Comparison of ENCODE assay signal across 22 cellular contexts in genomic region chr9:85859751-85860150, GRCh38.
DNase-seq lines count a peak whose midpoint lies in the region; ATAC-seq, FAIRE-seq and TF ChIP-seq lines count a peak whose summit lies in the region.
"Had no signal": no experiment of that assay in that cellular context is flagged by ENCODE, and none has a peak within 500 bp of the region (broad histone marks: within the 10 kb centered on the region; RNA-seq: fewer than 3 reads in every experiment).

No MANE protein-coding gene starts in this region.

- no peak overlapping the region for H2BK12ac ChIP-seq in trophoblast cell (ENCODE audit: low read length)

- H3K4me1 ChIP-seq in trophoblast cell (ENCODE audit: control insufficient read depth in 1 of 2, insufficient read depth in 2 of 2, low read length in 2 of 2) = no peaks in the 10 kb centered on the region
- H3K4me1 ChIP-seq: esophagus squamous epithelium, lower lobe of right lung had no signal

- no peak overlapping the region for H4K91ac ChIP-seq in trophoblast cell (ENCODE audit: low read depth, low read length)

- no peak overlapping the region for H2BK120ac ChIP-seq in trophoblast cell (ENCODE audit: insufficient read depth, low read length, poor library complexity)

- H3K9me3 ChIP-seq in trophoblast cell (ENCODE audit: insufficient read depth, low read depth, low read length) = no peaks in the 10 kb centered on the region
- H3K9me3 ChIP-seq: esophagus squamous epithelium, lower lobe of right lung, ovary had no signal

- intact Hi-C loops in activated naive CD4-positive, alpha-beta T cell treated with anti-CD3 and anti-CD28 coated beads for 36 hours (cut with micrococcal nuclease) = no loop called here

- no CpG with 5 or more reads among the region's 1 CpG for WGBS in trophoblast cell (ENCODE audit: extremely low coverage, insufficient coverage, insufficient read length)

- no peak overlapping the region for H3K9ac ChIP-seq in trophoblast cell (ENCODE audit: low read length)

- no peak for FAIRE-seq in GM12892 (lab: Jason Lieb, UNC)
- FAIRE-seq: HTR-8/SVneo had no signal

- CTCF ChIA-PET in activated naive CD4-positive, alpha-beta T cell treated with anti-CD3 and anti-CD28 coated beads for 36 hours (lab: Charles Lee) = interaction anchor here (0.8 to 0.9 kb wide), 2 partner anchors 16 to 45 kb away, joined by 3 read pairs; no protein-coding TSS in a partner anchor

- H2BK5ac ChIP-seq in trophoblast cell (ENCODE audit: low read depth, low read length, poor library complexity) = no peak overlapping the region

- H3K18ac ChIP-seq in trophoblast cell (ENCODE audit: low read length) = no peak overlapping the region

- H3K23ac ChIP-seq in trophoblast cell (ENCODE audit: low read length) = no peak overlapping the region

- H3K9me3 Mint-ChIP-seq in activated naive CD4-positive, alpha-beta T cell treated with anti-CD3 and anti-CD28 coated beads for 36 hours = no peaks in the 10 kb centered on the region

- no peak overlapping the region for H3K27ac ChIP-seq in trophoblast cell (ENCODE audit: low read depth, low read length)
- H3K27ac ChIP-seq: brain microvascular endothelial cell, esophagus squamous epithelium, lower lobe of right lung, ovary had no signal

- no peaks in the 10 kb centered on the region for H3K79me1 ChIP-seq in trophoblast cell (ENCODE audit: low read length)

- H3K27me3 ChIP-seq in trophoblast cell (ENCODE audit: insufficient read depth, low read length) = no peaks in the 10 kb centered on the region
- H3K27me3 ChIP-seq: brain microvascular endothelial cell, esophagus squamous epithelium, ovary had no signal

- no peak overlapping the region for H3K14ac ChIP-seq in trophoblast cell (ENCODE audit: low read length)

- H3K36me3 Mint-ChIP-seq in activated naive CD4-positive, alpha-beta T cell treated with anti-CD3 and anti-CD28 coated beads for 36 hours (ENCODE audit: low read depth) = peaks cover 17% of the 10 kb centered on the region

- H4K12ac ChIP-seq in trophoblast cell (ENCODE audit: low read depth, low read length) = no peak overlapping the region

- ATAC-seq in GM21717 (IDR thresholded peaks at IDR 0.05; ENCODE audit: unreplicated experiment) = no peak
- ATAC-seq: activated CD4-positive, CD25-positive, alpha-beta regulatory T cell treated with anti-CD3 and anti-CD28 coated beads, Interleukin-2, amount 50 U/mL, for 24 hours; lower lobe of right lung had no signal

- H3K4me1 Mint-ChIP-seq in activated naive CD4-positive, alpha-beta T cell treated with anti-CD3 and anti-CD28 coated beads for 36 hours (ENCODE audit: low read depth) = peaks cover 10% of the 10 kb centered on the region
- H3K4me1 Mint-ChIP-seq: activated naive CD4-positive, alpha-beta T cell treated with anti-CD3 and anti-CD28 coated beads, Interleukin-2, amount 50 U/mL, for 24 hours had no signal

- no peak overlapping the region for H3K4ac ChIP-seq in trophoblast cell (ENCODE audit: low read depth, low read length)

- no peak for TF ChIP-seq POLR2A in GM12892 (IDR thresholded peaks at IDR 0.05; ENCODE audit: low read depth, low read length)

- peak; percentile 21 for DNase-seq in activated naive CD4-positive, alpha-beta T cell treated with anti-CD3 and anti-CD28 coated beads for 36 hours
- DNase-seq in activated naive CD4-positive, alpha-beta T cell treated with Interleukin-2 at 50 U/mL for 16 hours = no peak
- peak; percentile 40 for DNase-seq in NCI-H2029 treated with DMSO at 0.1 percent for 48 hours (lab: John Stamatoyannopoulos, UW)
- DNase-seq in SK-N-DZ (ENCODE audit: low spot score) = peak; percentile 30
- peak; percentile 33 to 69 for DNase-seq in trophoblast cell
- DNase-seq in GM12892 (ENCODE audit: insufficient read length) = no peak
- no peak for DNase-seq in GM03348 (ENCODE audit: low spot score)
- DNase-seq: ACHN; brain microvascular endothelial cell; CD4-positive, alpha-beta T cell; DMS79 treated with DMSO at 0.1 percent for 48 hours; esophagus squamous epithelium; head of caudate nucleus; immature natural killer cell; lower lobe of right lung; ovary; SHP77; stimulated activated CD4-positive, alpha-beta T cell treated with anti-CD3 and anti-CD28 coated beads, Interleukin-2, amount 100 ng/mL, for 48 hours had no signal

- H3K27ac Mint-ChIP-seq in activated naive CD4-positive, alpha-beta T cell treated with anti-CD3 and anti-CD28 coated beads for 36 hours = peak overlapping the region; percentile 3
- H3K27ac Mint-ChIP-seq: activated naive CD4-positive, alpha-beta T cell treated with anti-CD3 and anti-CD28 coated beads, Interleukin-2, amount 50 U/mL, for 24 hours; CD4-positive, alpha-beta T cell had no signal

- no peak overlapping the region for H3K4me3 Mint-ChIP-seq in activated naive CD4-positive, alpha-beta T cell treated with anti-CD3 and anti-CD28 coated beads for 36 hours
- H3K4me3 Mint-ChIP-seq: activated naive CD4-positive, alpha-beta T cell treated with anti-CD3 and anti-CD28 coated beads, Interleukin-2, amount 50 U/mL, for 24 hours; CD4-positive, alpha-beta T cell; immature natural killer cell had no signal

- no peak overlapping the region for H2AK5ac ChIP-seq in trophoblast cell (ENCODE audit: low read length)

- H2AFZ ChIP-seq in trophoblast cell (ENCODE audit: insufficient read depth, low read length, poor library complexity) = no peak overlapping the region

- H4K8ac ChIP-seq in trophoblast cell (ENCODE audit: low read depth, low read length) = no peak overlapping the region

- H3K4me2 ChIP-seq in trophoblast cell (ENCODE audit: low read length) = no peak overlapping the region

- no peak overlapping the region for H3K4me3 ChIP-seq in trophoblast cell (ENCODE audit: low read depth, low read length)
- H3K4me3 ChIP-seq: esophagus squamous epithelium, lower lobe of right lung, ovary had no signal

- H3K27me3 Mint-ChIP-seq in activated naive CD4-positive, alpha-beta T cell treated with anti-CD3 and anti-CD28 coated beads for 36 hours (ENCODE audit: low read depth) = no peaks in the 10 kb centered on the region
- H3K27me3 Mint-ChIP-seq: activated naive CD4-positive, alpha-beta T cell treated with anti-CD3 and anti-CD28 coated beads, Interleukin-2, amount 50 U/mL, for 24 hours; CD4-positive, alpha-beta T cell had no signal

- no peaks in the 10 kb centered on the region for H3K36me3 ChIP-seq in trophoblast cell (ENCODE audit: control insufficient read depth in 1 of 2, insufficient read depth in 2 of 2, low read length in 2 of 2)
- H3K36me3 ChIP-seq: brain microvascular endothelial cell, esophagus squamous epithelium, lower lobe of right lung, ovary had no signal

- no peaks in the 10 kb centered on the region for H3K79me2 ChIP-seq in trophoblast cell (ENCODE audit: control insufficient read depth, insufficient read depth, low read length, poor library complexity)

Comparison
In these comparisons a context has a peak if more than half of its experiments do, and no peak if none do; other contexts are left out.
1. DNase-seq: peak in activated naive CD4-positive, alpha-beta T cell treated with anti-CD3 and anti-CD28 coated beads for 36 hours (single experiment), NCI-H2029 treated with DMSO at 0.1 percent for 48 hours (single experiment), SK-N-DZ (single experiment) and trophoblast cell (2 of 2); none in activated naive CD4-positive, alpha-beta T cell treated with Interleukin-2 at 50 U/mL for 16 hours (single experiment), GM12892 (single experiment) and GM03348 (single experiment).